In the genomic region with DNA sequence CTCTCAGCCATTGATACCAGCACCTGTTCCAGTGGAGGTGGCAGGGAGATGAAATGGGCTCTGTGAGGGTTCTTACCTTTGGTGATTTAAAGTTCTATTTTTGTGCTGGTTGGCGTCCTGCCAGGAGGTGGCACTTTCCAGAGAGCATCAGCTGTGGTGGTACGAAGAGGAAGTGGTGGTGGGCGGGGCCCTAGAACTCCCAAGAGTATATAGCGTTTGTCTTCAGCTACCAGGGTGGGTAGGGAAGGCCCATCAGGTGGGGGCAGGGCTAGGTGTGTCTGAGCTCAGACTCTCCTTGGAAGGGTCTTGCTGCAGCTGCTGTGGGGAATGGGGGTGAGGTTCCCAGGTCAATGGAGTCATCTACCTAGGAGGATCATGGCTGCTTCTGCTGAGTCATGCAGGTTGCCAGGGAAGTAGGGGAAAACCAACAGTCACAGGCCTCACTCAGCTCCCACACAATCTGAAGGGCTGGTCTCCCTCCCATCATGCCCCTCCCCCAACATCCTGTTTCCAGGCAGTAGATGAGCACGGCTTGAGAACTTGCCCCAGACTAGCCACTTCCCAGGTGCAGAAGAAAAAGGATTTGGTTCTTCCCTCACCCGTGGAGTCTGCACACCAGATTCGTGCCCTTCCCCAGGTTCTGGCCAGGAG, we compare ENCODE assay signal across 8 cellular contexts. TPM values are rescaled to one million over a fixed set of nuclear protein-coding genes. Genes with fewer than 3 reads are reported as not detected.
DNase-seq lines count a peak whose midpoint lies in the region; ATAC-seq, FAIRE-seq and TF ChIP-seq lines count a peak whose summit lies in the region.
"Had no signal": no experiment of that assay in that cellular context is flagged by ENCODE, and none has a peak within 500 bp of the region (broad histone marks: within the 10 kb centered on the region; RNA-seq: fewer than 3 reads in every experiment).

No MANE protein-coding gene starts in this region.

- no TSS peak for BruUV-seq in mammary epithelial cell (replicated peaks; lab: Mats Ljungman, UMichigan)

- CTCF ChIA-PET in mammary epithelial cell (lab: Charles Lee; ENCODE audit: low non-redundant PET): no interaction called here

- peak overlapping the region; percentile 81 for H2AFZ ChIP-seq in mammary epithelial cell (ENCODE audit: low read depth, low read length)

- WGBS in mammary epithelial cell (ENCODE audit: low coverage, missing lambda C conversion rate): 81% methylated on average over 4 of the region's 7 CpGs

- intact Hi-C loops in mammary epithelial cell (cut with micrococcal nuclease): no loop called here
- intact Hi-C loops in sciatic nerve (cut with DNase I): no loop called here

- ATAC-seq in GM21723 (IDR thresholded peaks at IDR 0.05; ENCODE audit: unreplicated experiment) (peak; percentile 57), sciatic nerve (no peak)

- peaks cover 11% of the 10 kb centered on the region for H3K4me1 ChIP-seq in mammary epithelial cell (ENCODE audit: insufficient read depth, low read length)

- no peak overlapping the region for H3K9ac ChIP-seq in mammary epithelial cell (ENCODE audit: insufficient read depth, low read length)

- H3K4me2 ChIP-seq in mammary epithelial cell (ENCODE audit: insufficient read depth, low read depth, low read length): no peak overlapping the region

- dilution Hi-C loops in mammary epithelial cell (cut with HindIII; ENCODE audit: low sequenced_read_pairs): no loop called here

- peak overlapping the region; percentile 6 for H3K27ac ChIP-seq in mammary epithelial cell (ENCODE audit: insufficient read depth, low read depth, low read length)
- H3K27ac ChIP-seq: SJCRH30 had no signal

- no peaks in the 10 kb centered on the region for H3K27me3 ChIP-seq in mammary epithelial cell (ENCODE audit: insufficient read depth, low read length)
- H3K27me3 ChIP-seq: SJCRH30 had no signal

- no peak overlapping the region for H3K4me3 ChIP-seq in mammary epithelial cell (replicated peaks in 1 of 3; ENCODE audit: insufficient read depth in 1 of 3, low read depth in 2 of 3, low read length in 3 of 3)
- H3K4me3 ChIP-seq: SJCRH30 had no signal

- H4K20me1 ChIP-seq in mammary epithelial cell (ENCODE audit: insufficient read depth, low read length): no peaks in the 10 kb centered on the region

- in situ Hi-C loops in mammary epithelial cell (cut with MboI; ENCODE audit: low sequenced_read_pairs in 2 of 2): no loop called here

- DNase-seq in RCC 7860 (ENCODE audit: low spot score) (peak; percentile 64), mammary epithelial cell (peak; percentile 52), D721Med (ENCODE audit: insufficient read length, low spot score) (no peak), sciatic nerve (ENCODE audit: low spot score) (no peak), NCI-H2029 (lab: John Stamatoyannopoulos, UW) (no peak)
- peak; percentile 5 to 7 for DNase-seq in stimulated activated CD8-positive, alpha-beta memory T cell treated with anti-CD3 and anti-CD28 coated beads, Interleukin-7, amount 100 ng/mL, for 48 hours (ENCODE audit: extremely low read depth in 1 of 2, low read depth in 1 of 2)

- FAIRE-seq in RCC 7860 (lab: Jason Lieb, UNC): no peak
- no peak for FAIRE-seq in D721Med (lab: Jason Lieb, UNC)

- H3K9me3 ChIP-seq in mammary epithelial cell (replicated peaks; ENCODE audit: insufficient read depth, low read length): no peaks in the 10 kb centered on the region

- no peaks in the 10 kb centered on the region for H3K79me2 ChIP-seq in mammary epithelial cell (ENCODE audit: insufficient read depth, low read length)

- TF ChIP-seq CTCF in mammary epithelial cell (conservative IDR thresholded peaks at IDR 0.05 in 1 of 2, IDR thresholded peaks at IDR 0.05 in 1 of 2; ENCODE audit: extremely low read depth in 1 of 2, insufficient read depth in 1 of 2, low read depth in 1 of 2, low read length in 2 of 2): no peak
- no peak for TF ChIP-seq CTCF in D721Med (IDR thresholded peaks at IDR 0.05; ENCODE audit: insufficient read depth, missing control alignments)

- no peaks in the 10 kb centered on the region for H3K36me3 ChIP-seq in mammary epithelial cell (ENCODE audit: insufficient read depth, low read length)
- H3K36me3 ChIP-seq: SJCRH30 had no signal

RNA-seq across cellular contexts. Expression of a gene that starts 46.6 kb away (rescaled TPM):
- total RNA-seq in mammary epithelial cell (10 to 100 TPM in 1 of 2 donors, 1 to 10 TPM in 1; 3.6 to 14.0 TPM), sciatic nerve (14.2 TPM)
- polyA plus RNA-seq in mammary epithelial cell: 2.8 TPM
- polyA minus RNA-seq in mammary epithelial cell: not detected

Comparison
In these comparisons a context has a peak if more than half of its experiments do, and no peak if none do; other contexts are left out.
1. DNase-seq: peak in RCC 7860 (single experiment), mammary epithelial cell (single experiment) and stimulated activated CD8-positive, alpha-beta memory T cell treated with anti-CD3 and anti-CD28 coated beads, Interleukin-7, amount 100 ng/mL, for 48 hours (2 of 2); none in D721Med (single experiment), sciatic nerve (single experiment) and NCI-H2029 (single experiment).